Comparison of ENCODE assay signal across 8 cellular contexts in genomic region chr11:64489831-64490441, GRCh38.
A peak's percentile ranks its signal among the peaks of the same experiment; 100 is the strongest.
DNase-seq lines count a peak whose midpoint lies in the region; ATAC-seq and TF ChIP-seq lines count a peak whose summit lies in the region.

No MANE protein-coding gene starts in this region.

- H3K9me3 Mint-ChIP-seq in GM23338, result no peaks in the 10 kb centered on the region
- H3K9me3 Mint-ChIP-seq in activated T-cell treated with anti-CD3 and anti-CD28 coated beads, Interleukin-2, amount 50 U/mL, for 24 hours, result no peaks in the 10 kb centered on the region

- no peaks in the 10 kb centered on the region for H3K9me2 ChIP-seq in GM23338 (ENCODE audit: insufficient read depth)

- ATAC-seq in GM23338, result peak; percentile 98
- peak; percentile 87 for ATAC-seq in aorta (ENCODE audit: low FRiP score)
- no peak for ATAC-seq in HG03460 (IDR thresholded peaks at IDR 0.05; ENCODE audit: unreplicated experiment)

- H3K4me3 ChIP-seq in AG09309 (ENCODE audit: control insufficient read depth, low read depth, low read length) (no peak overlapping the region), GM23338 (no peak overlapping the region), fibroblast of villous mesenchyme (ENCODE audit: low read depth, low read length) (no peak overlapping the region), aorta (ENCODE audit: low read length in 2 of 2) (no peak overlapping the region)

- peak overlapping the region; percentile 63; the same call in 1 of the 2 replicates for H3K4me2 ChIP-seq in GM23338

- no peaks in the 10 kb centered on the region; the same call in 1 of the 2 replicates for H4K20me1 ChIP-seq in GM23338 (replicated peaks; ENCODE audit: insufficient read depth)

- DNase-seq in AG09309 (ENCODE audit: low read depth), result no peak
- peak; percentile 84 for DNase-seq in GM23338 (ENCODE audit: low spot score)
- peak; percentile 34 for DNase-seq in NOMO-1 treated with DMSO at 0.1 percent for 48 hours (lab: John Stamatoyannopoulos, UW; ENCODE audit: unreplicated experiment)
- peak; percentile 58 for DNase-seq in activated T-cell treated with anti-CD3 and anti-CD28 coated beads, Interleukin-2, amount 50 U/mL, for 24 hours
- peak; percentile 35 for DNase-seq in fibroblast of villous mesenchyme (ENCODE audit: low read depth)
- DNase-seq in nucleus accumbens (lab: John Stamatoyannopoulos, UW), result peak in 41 of 56 donors; percentile 3 to 71 (median 32)
- DNase-seq in aorta, result peak; percentile 73 to 88

- H3K27ac Mint-ChIP-seq in GM23338, result no peak overlapping the region
- H3K27ac Mint-ChIP-seq in activated T-cell treated with anti-CD3 and anti-CD28 coated beads, Interleukin-2, amount 50 U/mL, for 24 hours, result no peak overlapping the region

- H3K27ac ChIP-seq in GM23338 (ENCODE audit: low read depth) (no peak overlapping the region), aorta (ENCODE audit: low read depth in 1 of 2, low read length in 2 of 2) (no peak overlapping the region)

- no peaks in the 10 kb centered on the region for H3K9me3 ChIP-seq in aorta (ENCODE audit: control insufficient read depth, low read length)

- no peaks in the 10 kb centered on the region for H3K4me1 ChIP-seq in GM23338 (ENCODE audit: insufficient read depth)
- H3K4me1 ChIP-seq in aorta (ENCODE audit: control insufficient read depth in 1 of 2, insufficient read depth in 2 of 2, low read length in 2 of 2), result no peaks in the 10 kb centered on the region

- no peaks in the 10 kb centered on the region for H3K4me1 Mint-ChIP-seq in GM23338
- peaks cover 13% of the 10 kb centered on the region for H3K4me1 Mint-ChIP-seq in activated T-cell treated with anti-CD3 and anti-CD28 coated beads, Interleukin-2, amount 50 U/mL, for 24 hours (ENCODE audit: low read depth)

- intact Hi-C loops in aorta (cut with DNase I), result loop anchor here (2.0 to 5.0 kb wide), 2 partner anchors 162 to 163 kb away; no protein-coding TSS in a partner anchor

- H3F3A ChIP-seq in GM23338 (replicated peaks; ENCODE audit: low read depth), result 0 out of 2 replicates have a peak, but pooled peaks cover 3% of the 10 kb centered on the region

- H3K27me3 ChIP-seq in GM23338 (ENCODE audit: insufficient read depth) (peaks cover 35% of the 10 kb centered on the region), aorta (ENCODE audit: control insufficient read depth in 1 of 2, insufficient read depth in 2 of 2, low read length in 1 of 2) (no peaks in the 10 kb centered on the region)

- TF ChIP-seq CTCF in AG09309 (IDR thresholded peaks at IDR 0.05; ENCODE audit: control insufficient read depth, insufficient read depth, low read depth, low read length, missing control alignments), result peak; percentile 77
- peak; percentile 84 to 99 for TF ChIP-seq CTCF in GM23338 (conservative IDR thresholded peaks at IDR 0.05; ENCODE audit: low read depth in 2 of 2)
- peak; percentile 71 for TF ChIP-seq CTCF in fibroblast of villous mesenchyme (IDR thresholded peaks at IDR 0.05; ENCODE audit: insufficient read depth, low read depth, low read length)

- H3K36me3 ChIP-seq in GM23338 (ENCODE audit: insufficient read depth) (no peaks in the 10 kb centered on the region), aorta (ENCODE audit: control insufficient read depth in 1 of 2, insufficient read depth in 2 of 2, low read length in 1 of 2) (no peaks in the 10 kb centered on the region)

- no peak overlapping the region for H3K4me3 Mint-ChIP-seq in GM23338
- no peak overlapping the region for H3K4me3 Mint-ChIP-seq in activated T-cell treated with anti-CD3 and anti-CD28 coated beads, Interleukin-2, amount 50 U/mL, for 24 hours

- H3K79me2 ChIP-seq in GM23338 (replicated peaks; ENCODE audit: insufficient read depth), result no peaks in the 10 kb centered on the region

- WGBS in aorta, 2 donors, result 18 to 21% methylated on average over 26 of the region's 26 CpGs

- H2AFZ ChIP-seq in GM23338, result peak overlapping the region; percentile 90; the same call in 1 of the 2 replicates

- no peaks in the 10 kb centered on the region; the same call in 2 of the 3 replicates for H3K36me3 Mint-ChIP-seq in GM23338 (ENCODE audit: low read depth)
- no peaks in the 10 kb centered on the region for H3K36me3 Mint-ChIP-seq in activated T-cell treated with anti-CD3 and anti-CD28 coated beads, Interleukin-2, amount 50 U/mL, for 24 hours (ENCODE audit: low read depth)

- H3K27me3 Mint-ChIP-seq in GM23338 (ENCODE audit: insufficient read depth, low read depth, poor library complexity), result peaks cover 26% of the 10 kb centered on the region
- peaks cover 60% of the 10 kb centered on the region for H3K27me3 Mint-ChIP-seq in activated T-cell treated with anti-CD3 and anti-CD28 coated beads, Interleukin-2, amount 50 U/mL, for 24 hours

TF ChIP-seq in GM23338, 12 proteins besides CTCF, POLR2A, EP300 and RAD21 (continues in another document):
- TF ChIP-seq REST (IDR thresholded peaks at IDR 0.05; ENCODE audit: unreplicated experiment), result no peak
- TF ChIP-seq POLR2AphosphoS5 (IDR thresholded peaks at IDR 0.05; ENCODE audit: low read depth), result no peak
- TF ChIP-seq NANOG (IDR thresholded peaks at IDR 0.05; ENCODE audit: borderline replicate concordance), result no peak
- no peak for TF ChIP-seq ETS1 (IDR thresholded peaks at IDR 0.05)
- no peak for TF ChIP-seq EZH2 (IDR thresholded peaks at IDR 0.05; ENCODE audit: low read depth, unreplicated experiment)
- no peak for TF ChIP-seq EZH2phosphoT487 (IDR thresholded peaks at IDR 0.05; ENCODE audit: unreplicated experiment)
- no peak for TF ChIP-seq JUNB (IDR thresholded peaks at IDR 0.05; ENCODE audit: unreplicated experiment)
- no peak for TF ChIP-seq CREB1 (CRISPR knock-in tag; IDR thresholded peaks at IDR 0.05; ENCODE audit: low read depth)
